8 cellular contexts compared by ENCODE assay signal in genomic region chr11:47187723-47188122, GRCh38. TPM values are rescaled to one million over a fixed set of nuclear protein-coding genes. Genes with fewer than 3 reads are reported as not detected.
A peak's percentile ranks its signal among the peaks of the same experiment; 100 is the strongest.
DNase-seq lines count a peak whose midpoint lies in the region; ATAC-seq and TF ChIP-seq lines count a peak whose summit lies in the region.

No MANE protein-coding gene starts in this region.

- peaks cover 13% of the 10 kb centered on the region for H3K4me1 Mint-ChIP-seq in activated CD8-positive, alpha-beta T cell treated with anti-CD3 and anti-CD28 coated beads for 36 hours (ENCODE audit: low read depth)
- H3K4me1 Mint-ChIP-seq in activated CD8-positive, alpha-beta T cell treated with anti-CD3 and anti-CD28 coated beads, Interleukin-2, amount 10 ng/mL, durations not matched to agents 7 days and 5 days (ENCODE audit: low read depth): peaks cover 12% of the 10 kb centered on the region
- peaks cover 25% of the 10 kb centered on the region for H3K4me1 Mint-ChIP-seq in brain

- POLR2A ChIA-PET in activated CD8-positive, alpha-beta T cell treated with anti-CD3 and anti-CD28 coated beads for 36 hours (lab: Charles Lee): interaction anchor here (1.0 to 4.6 kb wide), 5 partner anchors 10 to 49 kb away, joined by 3 to 38 read pairs (median 5); partner anchors contain the start of genes ARFGAP2 and DDB2
- POLR2A ChIA-PET in activated CD8-positive, alpha-beta T cell treated with anti-CD3 and anti-CD28 coated beads, Interleukin-2, amount 10 ng/mL, durations not matched to agents 7 days and 5 days (lab: Charles Lee): interaction anchor here (0.6 to 2.5 kb wide), 4 partner anchors 28 to 826 kb away, joined by 3 to 20 read pairs (median 4); partner anchors contain the start of genes ACP2 and DDB2

- no peak for DNase-seq in activated CD8-positive, alpha-beta T cell treated with anti-CD3 and anti-CD28 coated beads for 36 hours
- no peak for DNase-seq in activated CD8-positive, alpha-beta T cell treated with anti-CD3 and anti-CD28 coated beads, Interleukin-2, amount 10 ng/mL, durations not matched to agents 7 days and 5 days
- no peak for DNase-seq in thyroid gland
- no peak for DNase-seq in DMS 273 treated with DMSO at 0.1 percent for 48 hours (lab: John Stamatoyannopoulos, UW)

- peaks cover 21% of the 10 kb centered on the region for H3K27me3 Mint-ChIP-seq in activated CD8-positive, alpha-beta T cell treated with anti-CD3 and anti-CD28 coated beads for 36 hours
- H3K27me3 Mint-ChIP-seq in activated CD8-positive, alpha-beta T cell treated with anti-CD3 and anti-CD28 coated beads, Interleukin-2, amount 10 ng/mL, durations not matched to agents 7 days and 5 days (ENCODE audit: low read depth): peaks cover 33% of the 10 kb centered on the region
- H3K27me3 Mint-ChIP-seq in brain: peaks cover 61% of the 10 kb centered on the region

- no peaks in the 10 kb centered on the region for H3K9me3 Mint-ChIP-seq in activated CD8-positive, alpha-beta T cell treated with anti-CD3 and anti-CD28 coated beads for 36 hours
- H3K9me3 Mint-ChIP-seq in activated CD8-positive, alpha-beta T cell treated with anti-CD3 and anti-CD28 coated beads, Interleukin-2, amount 10 ng/mL, durations not matched to agents 7 days and 5 days (ENCODE audit: insufficient read depth): no peaks in the 10 kb centered on the region
- no peaks in the 10 kb centered on the region for H3K9me3 Mint-ChIP-seq in brain

- TF ChIP-seq RAD21 in liver (IDR thresholded peaks at IDR 0.05): no peak

- no peak for ATAC-seq in activated CD8-positive, alpha-beta T cell treated with anti-CD3 and anti-CD28 coated beads for 36 hours
- ATAC-seq in activated CD8-positive, alpha-beta T cell treated with anti-CD3 and anti-CD28 coated beads, Interleukin-2, amount 10 ng/mL, durations not matched to agents 7 days and 5 days: no peak
- no peak for ATAC-seq in GM19351 (IDR thresholded peaks at IDR 0.05; ENCODE audit: unreplicated experiment)
- ATAC-seq in GM21529 (IDR thresholded peaks at IDR 0.05; ENCODE audit: unreplicated experiment): no peak

- H3K36me3 Mint-ChIP-seq in activated CD8-positive, alpha-beta T cell treated with anti-CD3 and anti-CD28 coated beads for 36 hours (ENCODE audit: low read depth): no peaks in the 10 kb centered on the region
- H3K36me3 Mint-ChIP-seq in activated CD8-positive, alpha-beta T cell treated with anti-CD3 and anti-CD28 coated beads, Interleukin-2, amount 10 ng/mL, durations not matched to agents 7 days and 5 days (ENCODE audit: low read depth): no peaks in the 10 kb centered on the region
- no peaks in the 10 kb centered on the region for H3K36me3 Mint-ChIP-seq in brain

- TF ChIP-seq CTCF in activated CD8-positive, alpha-beta T cell treated with anti-CD3 and anti-CD28 coated beads for 36 hours (IDR thresholded peaks at IDR 0.05): no peak
- TF ChIP-seq CTCF in brain (conservative IDR thresholded peaks at IDR 0.05): no peak
- no peak for TF ChIP-seq CTCF in liver (IDR thresholded peaks at IDR 0.05; ENCODE audit: low read depth, low read length, missing input control)
- no peak for TF ChIP-seq CTCF in thyroid gland (IDR thresholded peaks at IDR 0.05)

- H3K27ac ChIP-seq in liver (ENCODE audit: low read depth in 1 of 2, low read length in 2 of 2): peak overlapping the region; percentile 26 to 71
- H3K27ac ChIP-seq in thyroid gland: peak overlapping the region; percentile 84 to 96 (median 94)

- intact Hi-C loops in activated CD8-positive, alpha-beta T cell treated with anti-CD3 and anti-CD28 coated beads for 36 hours (cut with micrococcal nuclease): no loop called here
- intact Hi-C loops in thyroid gland (cut with DNase I): no loop called here

- peak overlapping the region; percentile 71 for H3K4me3 Mint-ChIP-seq in activated CD8-positive, alpha-beta T cell treated with anti-CD3 and anti-CD28 coated beads for 36 hours
- H3K4me3 Mint-ChIP-seq in activated CD8-positive, alpha-beta T cell treated with anti-CD3 and anti-CD28 coated beads, Interleukin-2, amount 10 ng/mL, durations not matched to agents 7 days and 5 days: no peak overlapping the region
- peak overlapping the region; percentile 80 to 86 (median 84) for H3K4me3 Mint-ChIP-seq in brain

- no peaks in the 10 kb centered on the region for H3K36me3 ChIP-seq in liver (ENCODE audit: control insufficient read depth in 4 of 4, insufficient read depth in 3 of 4, low read depth in 1 of 4, low read length in 3 of 4)
- H3K36me3 ChIP-seq in thyroid gland: no peaks in the 10 kb centered on the region

- no peak for TF ChIP-seq POLR2A in thyroid gland (IDR thresholded peaks at IDR 0.05)

- 15% methylated on average over 5 of the region's 5 CpGs for whole genome bisulfite sequencing in liver
- WGBS in thyroid gland, 2 donors: 31 to 55% methylated on average over 5 of the region's 5 CpGs

- CTCF ChIA-PET in activated CD8-positive, alpha-beta T cell treated with anti-CD3 and anti-CD28 coated beads for 36 hours (lab: Charles Lee): interaction anchor here (1.1 to 3.4 kb wide), 10 partner anchors 9 to 72 kb away, joined by 3 to 32 read pairs (median 5); partner anchors contain the start of genes ACP2 and ARFGAP2
- CTCF ChIA-PET in activated CD8-positive, alpha-beta T cell treated with anti-CD3 and anti-CD28 coated beads, Interleukin-2, amount 10 ng/mL, durations not matched to agents 7 days and 5 days (lab: Charles Lee): interaction anchor here (0.7 to 2.8 kb wide), 9 partner anchors 9 to 187 kb away, joined by 3 to 14 read pairs (median 3); partner anchors contain the start of genes ARFGAP2 and DDB2

- H3K9ac ChIP-seq in liver (ENCODE audit: low read depth in 1 of 2, low read length in 2 of 2): no peak overlapping the region

- H3K9me3 ChIP-seq in liver (ENCODE audit: control insufficient read depth in 4 of 4, low read length in 3 of 4): no peaks in the 10 kb centered on the region
- H3K9me3 ChIP-seq in thyroid gland: no peaks in the 10 kb centered on the region

- H3K27me3 ChIP-seq in liver (ENCODE audit: control insufficient read depth in 4 of 4, insufficient read depth in 4 of 4, low read length in 3 of 4) (no peaks in the 10 kb centered on the region), thyroid gland (no peaks in the 10 kb centered on the region)

- H3K4me1 ChIP-seq in liver (ENCODE audit: control insufficient read depth in 4 of 4, insufficient read depth in 4 of 4, low read length in 3 of 4) (peaks cover 8 to 59% (median 49%) of the 10 kb centered on the region in 4 donors), thyroid gland (peaks cover 27 to 38% of the 10 kb centered on the region in 2 donors)

- H3K27ac Mint-ChIP-seq in activated CD8-positive, alpha-beta T cell treated with anti-CD3 and anti-CD28 coated beads for 36 hours: no peak overlapping the region
- H3K27ac Mint-ChIP-seq in activated CD8-positive, alpha-beta T cell treated with anti-CD3 and anti-CD28 coated beads, Interleukin-2, amount 10 ng/mL, durations not matched to agents 7 days and 5 days: no peak overlapping the region
- H3K27ac Mint-ChIP-seq in brain: peak overlapping the region; percentile 62 to 89 (median 68)

- peak overlapping the region in 1 of 3 donors; percentile 84 for H3K4me3 ChIP-seq in liver (ENCODE audit: low read depth in 1 of 3, low read length in 3 of 3)
- no peak overlapping the region for H3K4me3 ChIP-seq in thyroid gland (replicated peaks in 1 of 3)

TF ChIP-seq in liver, 16 proteins besides CTCF, POLR2A, EP300 and RAD21:
- TF ChIP-seq MAX (IDR thresholded peaks at IDR 0.05) (no peak), YY1 (IDR thresholded peaks at IDR 0.05) (peak; percentile 17), RXRA (IDR thresholded peaks at IDR 0.05) (peak; percentile 22 to 49), GABPA (IDR thresholded peaks at IDR 0.05 in 1 of 2, conservative IDR thresholded peaks at IDR 0.05 in 1 of 2) (no peak), SP1 (IDR thresholded peaks at IDR 0.05) (peak; percentile 66), HNF4A (conservative IDR thresholded peaks at IDR 0.05) (peak; percentile 24 to 32)

RNA-seq across cellular contexts. Expression of gene PACSIN3, which starts 1.5 kb away (rescaled TPM):
- total RNA-seq in activated CD8-positive, alpha-beta T cell treated with anti-CD3 and anti-CD28 coated beads for 36 hours: 1 to 10 TPM; 4.7 to 8.0 TPM
- 1 to 10 TPM; 2.0 to 2.1 TPM for total RNA-seq in activated CD8-positive, alpha-beta T cell treated with anti-CD3 and anti-CD28 coated beads, Interleukin-2, amount 10 ng/mL, durations not matched to agents 7 days and 5 days
- 14.3 TPM for polyA plus RNA-seq in brain (ENCODE audit: insufficient read depth, low read depth, low replicate concordance)
- 10 to 100 TPM; 12.1 to 20.6 TPM for total RNA-seq in liver
- 10 to 100 TPM; 18.7 to 23.3 TPM for polyA plus RNA-seq in liver
- total RNA-seq in thyroid gland: 10 to 100 TPM; 43.6 to 71.6 (median 54.2) TPM

RNA-seq across cellular contexts. Expression of gene ARFGAP2, which starts 11.0 kb away (rescaled TPM):
- total RNA-seq in activated CD8-positive, alpha-beta T cell treated with anti-CD3 and anti-CD28 coated beads for 36 hours: 10 to 100 TPM; 70.1 to 71.7 TPM
- total RNA-seq in activated CD8-positive, alpha-beta T cell treated with anti-CD3 and anti-CD28 coated beads, Interleukin-2, amount 10 ng/mL, durations not matched to agents 7 days and 5 days: 100 to 1,000 TPM in 1 of 2 experiments, 10 to 100 TPM in 1; 89.6 to 102 TPM
- polyA plus RNA-seq in brain (ENCODE audit: insufficient read depth, low read depth, low replicate concordance) (59.4 TPM), liver (10 to 100 TPM; 37.3 to 44.9 TPM)
- total RNA-seq in liver (100 to 1,000 TPM in 1 of 2 donors, 10 to 100 TPM in 1; 61.1 to 163 TPM), thyroid gland (100 to 1,000 TPM; 145 to 194 (median 160) TPM)

RNA-seq across cellular contexts. Expression of gene DDB2, which starts 27.1 kb away (rescaled TPM):
- total RNA-seq in activated CD8-positive, alpha-beta T cell treated with anti-CD3 and anti-CD28 coated beads for 36 hours: 100 to 1,000 TPM; 189 to 200 TPM
- total RNA-seq in activated CD8-positive, alpha-beta T cell treated with anti-CD3 and anti-CD28 coated beads, Interleukin-2, amount 10 ng/mL, durations not matched to agents 7 days and 5 days: 100 to 1,000 TPM; 164 to 171 TPM
- polyA plus RNA-seq in brain (ENCODE audit: insufficient read depth, low read depth, low replicate concordance) (16.2 TPM), liver (10 to 100 TPM in 1 of 2 donors, 1 to 10 TPM in 1; 10.0 to 11.9 TPM)
- total RNA-seq in liver (1 to 10 TPM; 6.6 to 7.6 TPM), thyroid gland (10 to 100 TPM; 10.6 to 19.3 (median 12.9) TPM)

Comparison
In these comparisons a context has a peak if more than half of its experiments do, and no peak if none do; other contexts are left out.
1. H3K27ac Mint-ChIP-seq: peak in brain (5 of 5); none in activated CD8-positive, alpha-beta T cell treated with anti-CD3 and anti-CD28 coated beads for 36 hours (single experiment) and activated CD8-positive, alpha-beta T cell treated with anti-CD3 and anti-CD28 coated beads, Interleukin-2, amount 10 ng/mL, durations not matched to agents 7 days and 5 days (single experiment).
2. RNA of gene DDB2, which starts 27.1 kb away (total RNA-seq): 189 to 200 TPM in activated CD8-positive, alpha-beta T cell treated with anti-CD3 and anti-CD28 coated beads for 36 hours and 164 to 171 TPM in activated CD8-positive, alpha-beta T cell treated with anti-CD3 and anti-CD28 coated beads, Interleukin-2, amount 10 ng/mL, durations not matched to agents 7 days and 5 days; 10.6 to 19.3 TPM in thyroid gland and 6.6 to 7.6 TPM in liver; every median in the first group is over 4 times any median in the second.